In the genomic region with DNA sequence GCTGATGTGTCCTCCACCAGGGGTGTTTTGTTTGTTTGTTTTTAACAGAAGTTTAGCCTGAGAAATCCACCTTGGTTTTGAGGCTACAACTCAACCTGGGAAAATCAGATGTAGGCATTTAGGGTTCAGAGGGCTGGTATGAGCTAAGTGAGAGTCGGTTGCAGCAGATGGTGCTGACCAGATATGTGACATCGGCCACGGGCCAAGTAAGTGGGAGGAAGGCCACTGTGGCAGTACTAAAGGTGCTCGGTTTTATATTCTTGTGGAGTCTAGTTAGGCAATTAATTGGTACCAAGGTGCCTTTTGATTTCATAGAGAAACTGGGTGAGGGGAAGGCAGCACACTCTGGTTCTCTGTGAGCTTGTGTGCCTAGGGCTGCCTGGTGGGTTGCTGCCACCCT, we compare ENCODE assay signal across 12 cellular contexts. TPM values are rescaled to one million over a fixed set of nuclear protein-coding genes. Genes with fewer than 3 reads are reported as not detected.
DNase-seq lines count a peak whose midpoint lies in the region; ATAC-seq and TF ChIP-seq lines count a peak whose summit lies in the region.
"Had no signal": no experiment of that assay in that cellular context is flagged by ENCODE, and none has a peak within 500 bp of the region (broad histone marks: within the 10 kb centered on the region; RNA-seq: fewer than 3 reads in every experiment).

No MANE protein-coding gene starts in this region.

- no peak overlapping the region for H3K4me3 Mint-ChIP-seq in stimulated activated naive CD8-positive, alpha-beta T cell treated with anti-CD3 and anti-CD28 coated beads, Interleukin-15, Interleukin-2, amounts not matched to agents 100 ng/mL and 50 ng/mL, for 24 hours
- H3K4me3 Mint-ChIP-seq in stimulated activated naive CD8-positive, alpha-beta T cell treated with anti-CD3 and anti-CD28 coated beads, Interleukin-15, amount 100 ng/mL, for 72 hours = no peak overlapping the region
- H3K4me3 Mint-ChIP-seq in WTC11 = no peak overlapping the region
- no peak overlapping the region for H3K4me3 Mint-ChIP-seq in MCF 10A (ENCODE audit: unreplicated experiment)
- H3K4me3 Mint-ChIP-seq: CD4-positive, alpha-beta memory T cell had no signal

- no peak overlapping the region for H2BK120ac ChIP-seq in trophoblast cell (ENCODE audit: insufficient read depth, low read length, poor library complexity)

- H3K27ac ChIP-seq in right atrium auricular region (peak overlapping the region; percentile 46 to 86), trophoblast cell (ENCODE audit: low read depth, low read length) (no peak overlapping the region)
- H3K27ac ChIP-seq: C4-2B had no signal

- CTCF ChIA-PET in WTC11 (lab: Charles Lee) = interaction anchor here (0.6 to 1.7 kb wide), 2 partner anchors 67 to 157 kb away, joined by 3 read pairs; no protein-coding TSS in a partner anchor
- CTCF ChIA-PET in MCF 10A (lab: Yijun Ruan, JAX) = interaction anchor here (1.2 kb wide), 1 partner anchor 10 kb away, joined by 4 read pairs; no protein-coding TSS in a partner anchor

- no peak overlapping the region for H2BK12ac ChIP-seq in trophoblast cell (ENCODE audit: low read length)

- TF ChIP-seq CTCF in WTC11 (IDR thresholded peaks at IDR 0.05) (no peak), right atrium auricular region (IDR thresholded peaks at IDR 0.05) (no peak), MCF 10A (IDR thresholded peaks at IDR 0.05; ENCODE audit: unreplicated experiment) (no peak)

- BruUV-seq in MCF 10A (replicated peaks; lab: Mats Ljungman, UMichigan) = no TSS peak

- H3K9me3 Mint-ChIP-seq in stimulated activated naive CD8-positive, alpha-beta T cell treated with anti-CD3 and anti-CD28 coated beads, Interleukin-15, Interleukin-2, amounts not matched to agents 100 ng/mL and 50 ng/mL, for 24 hours = no peaks in the 10 kb centered on the region
- no peaks in the 10 kb centered on the region for H3K9me3 Mint-ChIP-seq in stimulated activated naive CD8-positive, alpha-beta T cell treated with anti-CD3 and anti-CD28 coated beads, Interleukin-15, amount 100 ng/mL, for 72 hours
- peaks cover 12% of the 10 kb centered on the region for H3K9me3 Mint-ChIP-seq in WTC11
- no peaks in the 10 kb centered on the region for H3K9me3 Mint-ChIP-seq in MCF 10A (ENCODE audit: unreplicated experiment)
- H3K9me3 Mint-ChIP-seq: CD4-positive, alpha-beta memory T cell had no signal

- H3K4me1 ChIP-seq in right atrium auricular region = peaks cover 0 to 32% of the 10 kb centered on the region in 2 donors
- H3K4me1 ChIP-seq in trophoblast cell (ENCODE audit: control insufficient read depth in 1 of 2, insufficient read depth in 2 of 2, low read length in 2 of 2) = no peaks in the 10 kb centered on the region
- H3K4me1 ChIP-seq: BE2C, HAP-1 had no signal

- peaks cover 7% of the 10 kb centered on the region for H3K4me1 Mint-ChIP-seq in stimulated activated naive CD8-positive, alpha-beta T cell treated with anti-CD3 and anti-CD28 coated beads, Interleukin-15, Interleukin-2, amounts not matched to agents 100 ng/mL and 50 ng/mL, for 24 hours (ENCODE audit: low read depth)
- peaks cover 24% of the 10 kb centered on the region for H3K4me1 Mint-ChIP-seq in stimulated activated naive CD8-positive, alpha-beta T cell treated with anti-CD3 and anti-CD28 coated beads, Interleukin-15, amount 100 ng/mL, for 72 hours
- H3K4me1 Mint-ChIP-seq in WTC11 (no peaks in the 10 kb centered on the region), MCF 10A (ENCODE audit: insufficient read depth, unreplicated experiment) (no peaks in the 10 kb centered on the region)

- peaks cover 89% of the 10 kb centered on the region for H3K36me3 ChIP-seq in right atrium auricular region
- peaks cover 24 to 46% of the 10 kb centered on the region in 2 experiments for H3K36me3 ChIP-seq in trophoblast cell (ENCODE audit: control insufficient read depth in 1 of 2, insufficient read depth in 2 of 2, low read length in 2 of 2)
- H3K36me3 ChIP-seq: BE2C had no signal

- no peak overlapping the region for H3K4me2 ChIP-seq in trophoblast cell (ENCODE audit: low read length)

- no peak overlapping the region for H3K23ac ChIP-seq in trophoblast cell (ENCODE audit: low read length)

- H2AFZ ChIP-seq in trophoblast cell (ENCODE audit: insufficient read depth, low read length, poor library complexity) = no peak overlapping the region

- no peaks in the 10 kb centered on the region for H3K79me1 ChIP-seq in trophoblast cell (ENCODE audit: low read length)

- H3K27me3 ChIP-seq in right atrium auricular region (no peaks in the 10 kb centered on the region), trophoblast cell (ENCODE audit: insufficient read depth, low read length) (no peaks in the 10 kb centered on the region)
- H3K27me3 ChIP-seq: BE2C had no signal

- H3K79me2 ChIP-seq in trophoblast cell (ENCODE audit: control insufficient read depth, insufficient read depth, low read length, poor library complexity) = no peaks in the 10 kb centered on the region

- H3K4ac ChIP-seq in trophoblast cell (ENCODE audit: low read depth, low read length) = no peak overlapping the region

- H4K8ac ChIP-seq in trophoblast cell (ENCODE audit: low read depth, low read length) = no peak overlapping the region

- DNase-seq in stimulated activated naive CD8-positive, alpha-beta T cell treated with anti-CD3 and anti-CD28 coated beads, Interleukin-15, amount 100 ng/mL, for 72 hours = no peak
- DNase-seq in WTC11 (ENCODE audit: low spot score) (no peak), right atrium auricular region (ENCODE audit: low spot score) (no peak), mucosa of gallbladder (ENCODE audit: low spot score) (no peak), MCF 10A (ENCODE audit: unreplicated experiment) (no peak), trophoblast cell (no peak)
- DNase-seq: BE2C; CD4-positive, alpha-beta memory T cell; DMS153 had no signal

- H3K4me3 ChIP-seq in right atrium auricular region (no peak overlapping the region), trophoblast cell (ENCODE audit: low read depth, low read length) (no peak overlapping the region)
- H3K4me3 ChIP-seq: HAP-1 had no signal

- no peak overlapping the region for H3K9ac ChIP-seq in trophoblast cell (ENCODE audit: low read length)

- no peak overlapping the region for H2AK5ac ChIP-seq in trophoblast cell (ENCODE audit: low read length)

- no peak overlapping the region for H4K91ac ChIP-seq in trophoblast cell (ENCODE audit: low read depth, low read length)

- POLR2A ChIA-PET in WTC11 (lab: Charles Lee) = no interaction called here
- POLR2A ChIA-PET in MCF 10A (lab: Yijun Ruan, JAX) = no interaction called here

- H3K14ac ChIP-seq in trophoblast cell (ENCODE audit: low read length) = no peak overlapping the region

- H3K9me3 ChIP-seq in right atrium auricular region (no peaks in the 10 kb centered on the region), trophoblast cell (ENCODE audit: insufficient read depth, low read depth, low read length) (no peaks in the 10 kb centered on the region)
- H3K9me3 ChIP-seq: BE2C, HAP-1 had no signal

- ATAC-seq in stimulated activated naive CD8-positive, alpha-beta T cell treated with anti-CD3 and anti-CD28 coated beads, Interleukin-15, amount 100 ng/mL, for 72 hours = no peak
- ATAC-seq in WTC11 = no peak

- peak overlapping the region; percentile 26 for H3K27ac Mint-ChIP-seq in stimulated activated naive CD8-positive, alpha-beta T cell treated with anti-CD3 and anti-CD28 coated beads, Interleukin-15, Interleukin-2, amounts not matched to agents 100 ng/mL and 50 ng/mL, for 24 hours
- H3K27ac Mint-ChIP-seq in stimulated activated naive CD8-positive, alpha-beta T cell treated with anti-CD3 and anti-CD28 coated beads, Interleukin-15, amount 100 ng/mL, for 72 hours = no peak overlapping the region
- peak overlapping the region; percentile 17; the same call in 1 of the 2 replicates for H3K27ac Mint-ChIP-seq in WTC11
- no peak overlapping the region for H3K27ac Mint-ChIP-seq in MCF 10A (ENCODE audit: low read depth, unreplicated experiment)
- H3K27ac Mint-ChIP-seq: CD4-positive, alpha-beta memory T cell had no signal

- no CpG with 5 or more reads among the region's 4 CpGs for WGBS in trophoblast cell (ENCODE audit: extremely low coverage, insufficient coverage, insufficient read length)

- intact Hi-C loops in MCF 10A (cut with micrococcal nuclease) = no loop called here

- peaks cover 50% of the 10 kb centered on the region for H3K36me3 Mint-ChIP-seq in stimulated activated naive CD8-positive, alpha-beta T cell treated with anti-CD3 and anti-CD28 coated beads, Interleukin-15, Interleukin-2, amounts not matched to agents 100 ng/mL and 50 ng/mL, for 24 hours (ENCODE audit: low read depth)
- peaks cover 58% of the 10 kb centered on the region for H3K36me3 Mint-ChIP-seq in WTC11
- peaks cover 58% of the 10 kb centered on the region for H3K36me3 Mint-ChIP-seq in MCF 10A (ENCODE audit: insufficient read depth, unreplicated experiment)

- H3K27me3 Mint-ChIP-seq in stimulated activated naive CD8-positive, alpha-beta T cell treated with anti-CD3 and anti-CD28 coated beads, Interleukin-15, Interleukin-2, amounts not matched to agents 100 ng/mL and 50 ng/mL, for 24 hours = no peaks in the 10 kb centered on the region
- H3K27me3 Mint-ChIP-seq in stimulated activated naive CD8-positive, alpha-beta T cell treated with anti-CD3 and anti-CD28 coated beads, Interleukin-15, amount 100 ng/mL, for 72 hours = no peaks in the 10 kb centered on the region
- H3K27me3 Mint-ChIP-seq in WTC11 (ENCODE audit: low read depth) = no peaks in the 10 kb centered on the region
- no peaks in the 10 kb centered on the region for H3K27me3 Mint-ChIP-seq in MCF 10A (ENCODE audit: insufficient read depth, unreplicated experiment)
- H3K27me3 Mint-ChIP-seq: CD4-positive, alpha-beta memory T cell had no signal

- H3K18ac ChIP-seq in trophoblast cell (ENCODE audit: low read length) = no peak overlapping the region

- no peak overlapping the region for H2BK5ac ChIP-seq in trophoblast cell (ENCODE audit: low read depth, low read length, poor library complexity)

- no peak overlapping the region for H4K12ac ChIP-seq in trophoblast cell (ENCODE audit: low read depth, low read length)

RNA-seq across cellular contexts. Expression of a gene that starts 10.5 kb away (rescaled TPM):
- total RNA-seq in WTC11 (2021) (46.7 to 47.9 TPM (median 47.5 TPM) in 3 replicates), right atrium auricular region (10 to 100 TPM; 47.6 to 52.0 TPM), mucosa of gallbladder (32.7 TPM), MCF 10A (2022) (31.3 and 32.8 TPM in 2 replicates)
- 19.9 and 20.8 TPM in 2 replicates for polyA plus RNA-seq in trophoblast cell (2013)

RNA-seq across cellular contexts. Expression of a gene that starts 43.8 kb away (rescaled TPM):
- total RNA-seq in WTC11 (2021) (3.2 to 6.6 TPM (median 6.0 TPM) in 3 replicates), right atrium auricular region (not detected), mucosa of gallbladder (0.37 TPM), MCF 10A (2022) (not detected in 2 replicates)
- 0.07 and 0.08 TPM in 2 replicates for polyA plus RNA-seq in trophoblast cell (2013)
- polyA plus RNA-seq: CD4-positive, alpha-beta memory T cell had no signal

Comparison
In these comparisons a context has a peak if more than half of its experiments do, and no peak if none do; other contexts are left out.
1. H3K27ac Mint-ChIP-seq: peak in stimulated activated naive CD8-positive, alpha-beta T cell treated with anti-CD3 and anti-CD28 coated beads, Interleukin-15, Interleukin-2, amounts not matched to agents 100 ng/mL and 50 ng/mL, for 24 hours (single experiment) and WTC11 (single experiment); none in stimulated activated naive CD8-positive, alpha-beta T cell treated with anti-CD3 and anti-CD28 coated beads, Interleukin-15, amount 100 ng/mL, for 72 hours (0 of 2) and MCF 10A (single experiment).